ENCODE assay signal across 33 cellular contexts in the genomic region with DNA sequence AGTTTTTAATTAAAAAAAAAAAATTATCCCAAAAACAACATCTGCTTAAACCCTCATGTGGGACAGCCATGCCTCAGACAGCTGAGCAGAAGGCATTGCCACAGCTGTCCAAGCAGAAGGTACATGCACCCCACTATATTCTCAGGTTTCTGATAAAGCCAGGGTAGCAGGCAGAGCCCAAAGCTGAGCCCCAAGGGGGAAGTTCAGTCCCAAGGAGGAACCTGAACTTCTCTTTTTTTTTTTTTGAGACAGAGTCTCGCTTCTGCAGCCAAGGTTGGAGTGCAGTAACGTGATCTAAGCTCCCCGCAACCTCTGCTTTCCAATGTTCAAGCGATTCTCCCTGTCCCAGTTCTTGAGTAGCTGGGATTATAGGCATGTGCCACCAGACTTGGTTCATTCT. TPM values are rescaled to one million over a fixed set of nuclear protein-coding genes. Genes with fewer than 3 reads are reported as not detected.
A peak's percentile ranks its signal among the peaks of the same experiment; 100 is the strongest.
DNase-seq lines count a peak whose midpoint lies in the region; ATAC-seq and TF ChIP-seq lines count a peak whose summit lies in the region.
"Had no signal": no experiment of that assay in that cellular context is flagged by ENCODE, and none has a peak within 500 bp of the region (broad histone marks: within the 10 kb centered on the region; RNA-seq: fewer than 3 reads in every experiment).

No MANE protein-coding gene starts in this region.

- ATAC-seq in left ventricle myocardium superior, result no peak
- ATAC-seq in left lung, result peak; percentile 20
- ATAC-seq: body of pancreas, HCT116, left lobe of liver had no signal

- intact Hi-C loops in left ventricle myocardium superior (cut with micrococcal nuclease) (no loop called here), left lung (cut with DNase I) (no loop called here)

- DNase-seq in right atrium auricular region (ENCODE audit: low spot score), result no peak
- no peak for DNase-seq in left ventricle myocardium superior
- peak; percentile 31 to 37 for DNase-seq in NOMO-1 (lab: John Stamatoyannopoulos, UW; ENCODE audit: unreplicated experiment in 2 of 2)
- DNase-seq in left lung, result peak in 1 of 2 donors; percentile 44
- DNase-seq in H4 (ENCODE audit: low spot score), result no peak
- no peak for DNase-seq in amygdala (lab: John Stamatoyannopoulos, UW)
- DNase-seq in NCI-H2107 (lab: John Stamatoyannopoulos, UW), result no peak
- DNase-seq in MG63, result no peak
- DNase-seq: ACHN; activated CD4-positive, alpha-beta T cell treated with anti-CD3 and anti-CD28 coated beads, Interleukin-2, amount 10 ng/mL, durations not matched to agents 24 days and 14 days; activated naive CD4-positive, alpha-beta T cell; activated T-cell treated with anti-CD3 and anti-CD28 coated beads, Interleukin-2, amount 50 U/mL, for 48 hours; body of pancreas; Caco-2; DND-41; midbrain; NCI-H1048; NCI-H1694 treated with DMSO at 0.1 percent for 48 hours; NCI-H524 treated with DMSO at 0.1 percent for 48 hours; ovary; RPMI8226; stimulated activated CD4-positive, alpha-beta T cell treated with anti-CD3 and anti-CD28 coated beads, Interleukin-2, amount 100 ng/mL, for 24 hours; trophoblast cell; WERI-Rb-1 had no signal

- H3K27ac ChIP-seq in right atrium auricular region (peak overlapping the region; percentile 46 to 64), left lung (peak overlapping the region in 1 of 2 donors; percentile 70)
- H3K27ac ChIP-seq: BLaER1 treated with 17β-estradiol and CSF1 and Interleukin-3, amounts not matched to agents 10 nM and 100 nM; body of pancreas; ovary; SK-N-MC; WERI-Rb-1 had no signal

- TF ChIP-seq CTCF in right atrium auricular region (IDR thresholded peaks at IDR 0.05) (no peak), left lung (IDR thresholded peaks at IDR 0.05) (no peak)

- H3K4me3 ChIP-seq in right atrium auricular region, result no peak overlapping the region
- H3K4me3 ChIP-seq in left lung, result no peak overlapping the region
- H3K4me3 ChIP-seq in MG63, result no peak overlapping the region
- H3K4me3 ChIP-seq: BLaER1 treated with 17β-estradiol and CSF1 and Interleukin-3, amounts not matched to agents 10 nM and 100 nM; body of pancreas; ovary; SK-N-MC; smooth muscle cell had no signal

- H3K4me1 ChIP-seq in right atrium auricular region (peaks cover 0 to 18% of the 10 kb centered on the region in 2 donors), left lung (peaks cover 5 to 12% of the 10 kb centered on the region in 2 donors)
- H3K4me1 ChIP-seq: Caco-2 had no signal

- H3K9me3 ChIP-seq in right atrium auricular region, result no peaks in the 10 kb centered on the region
- H3K9me3 ChIP-seq in left lung, result no peaks in the 10 kb centered on the region
- H3K9me3 ChIP-seq in MG63, result no peaks in the 10 kb centered on the region
- H3K9me3 ChIP-seq: BLaER1 treated with 17β-estradiol and CSF1 and Interleukin-3, amounts not matched to agents 10 nM and 100 nM; body of pancreas; Caco-2; ovary had no signal

- H3K36me3 ChIP-seq in right atrium auricular region (peaks cover 79% of the 10 kb centered on the region), left lung (peaks cover 0 to 99% of the 10 kb centered on the region in 2 donors), MG63 (peaks cover 12% of the 10 kb centered on the region)
- H3K36me3 ChIP-seq: ovary had no signal

- H3K27me3 ChIP-seq in right atrium auricular region (no peaks in the 10 kb centered on the region), left lung (no peaks in the 10 kb centered on the region), MG63 (no peaks in the 10 kb centered on the region)
- H3K27me3 ChIP-seq: BLaER1 treated with 17β-estradiol and CSF1 and Interleukin-3, amounts not matched to agents 10 nM and 100 nM; body of pancreas; ovary had no signal

RNA-seq across cellular contexts. Expression of a gene that starts 33.2 kb away (rescaled TPM):
- total RNA-seq in right atrium auricular region (10 to 100 TPM; 24.7 to 30.5 TPM), left ventricle myocardium superior (33.6 TPM), left lung (10 to 100 TPM; 20.3 to 23.4 TPM)
- 29.9 and 35.0 TPM in 2 replicates for total RNA-seq in H4 (2014; rRNA removed; shearing (Covaris generic))
- total RNA-seq in MG63 (2014; rRNA removed; shearing (Covaris generic); ENCODE audit: low replicate concordance), result 15.8 and 25.5 TPM in 2 replicates

RNA-seq across cellular contexts. Expression of a gene that starts 44.8 kb away (rescaled TPM):
- total RNA-seq in right atrium auricular region, result not detected
- total RNA-seq in left ventricle myocardium superior, result not detected
- 1 to 10 TPM in 1 of 2 donors, under 1 TPM in 1; 0.52 to 1.6 TPM for total RNA-seq in left lung
- total RNA-seq in H4 (2014; rRNA removed; shearing (Covaris generic)), result not detected in 2 replicates
- total RNA-seq in MG63 (2014; rRNA removed; shearing (Covaris generic); ENCODE audit: low replicate concordance), result not detected in 2 replicates
- total RNA-seq: activated CD4-positive, alpha-beta T cell treated with anti-CD3 and anti-CD28 coated beads, Interleukin-2, amount 10 ng/mL, durations not matched to agents 24 days and 14 days; activated CD8-positive, alpha-beta memory T cell treated with anti-CD3 and anti-CD28 coated beads for 36 hours; cerebellum; left lobe of liver; smooth muscle cell; subcutaneous adipose tissue; T-helper 2 cell treated with Interferon-gamma antibody and Interleukin-4, amounts not matched to agents 100 ng/mL and 5 ng/mL, for 36 hours had no signal

Comparison
In these comparisons a context has a peak if more than half of its experiments do, and no peak if none do; other contexts are left out.
1. DNase-seq: peak in NOMO-1 (2 of 2); none in right atrium auricular region (single experiment), left ventricle myocardium superior (single experiment), H4 (single experiment), amygdala (0 of 56), NCI-H2107 (single experiment) and MG63 (single experiment).